ENCODE assay signal across 19 cellular contexts in genomic region chrX:110667706-110668105, GRCh38.
DNase-seq lines count a peak whose midpoint lies in the region; ATAC-seq and TF ChIP-seq lines count a peak whose summit lies in the region.
"Had no signal": no experiment of that assay in that cellular context is flagged by ENCODE, and none has a peak within 500 bp of the region (broad histone marks: within the 10 kb centered on the region; RNA-seq: fewer than 3 reads in every experiment).

No MANE protein-coding gene starts in this region.

- H3K27me3 ChIP-seq in HAP-1 (ENCODE audit: low read depth) = no peaks in the 10 kb centered on the region
- no peaks in the 10 kb centered on the region for H3K27me3 ChIP-seq in upper lobe of right lung
- H3K27me3 ChIP-seq: MG63, upper lobe of left lung had no signal

- peak; percentile 30 for ATAC-seq in upper lobe of right lung
- no peak for ATAC-seq in activated CD4-positive, alpha-beta T cell treated with anti-CD3 and anti-CD28 coated beads for 36 hours
- ATAC-seq: activated CD8-positive, alpha-beta T cell treated with anti-CD3 and anti-CD28 coated beads, Interleukin-2, amount 10 ng/mL, durations not matched to agents 7 days and 5 days; esophagus mucosa had no signal

- POLR2A ChIA-PET in activated CD4-positive, alpha-beta T cell treated with anti-CD3 and anti-CD28 coated beads for 36 hours (lab: Charles Lee) = no interaction called here

- no peaks in the 10 kb centered on the region for H3K4me1 Mint-ChIP-seq in activated CD4-positive, alpha-beta T cell treated with anti-CD3 and anti-CD28 coated beads for 36 hours
- H3K4me1 Mint-ChIP-seq: B cell had no signal

- TF ChIP-seq CTCF in upper lobe of right lung (IDR thresholded peaks at IDR 0.05) = no peak

- CTCF ChIA-PET in activated CD4-positive, alpha-beta T cell treated with anti-CD3 and anti-CD28 coated beads for 36 hours (lab: Charles Lee) = no interaction called here

- no peak overlapping the region for H3K4me3 ChIP-seq in HAP-1
- H3K4me3 ChIP-seq in upper lobe of right lung = no peak overlapping the region
- H3K4me3 ChIP-seq: MG63, upper lobe of left lung had no signal

- no peaks in the 10 kb centered on the region for H3K36me3 ChIP-seq in HAP-1 (replicated peaks)
- H3K36me3 ChIP-seq in upper lobe of right lung = no peaks in the 10 kb centered on the region
- H3K36me3 ChIP-seq: MG63, upper lobe of left lung had no signal

- no peaks in the 10 kb centered on the region for H3K36me3 Mint-ChIP-seq in activated CD4-positive, alpha-beta T cell treated with anti-CD3 and anti-CD28 coated beads for 36 hours (ENCODE audit: low read depth)

- no peaks in the 10 kb centered on the region for H3K9me3 Mint-ChIP-seq in activated CD4-positive, alpha-beta T cell treated with anti-CD3 and anti-CD28 coated beads for 36 hours (ENCODE audit: low read depth)
- H3K9me3 Mint-ChIP-seq: activated naive CD4-positive, alpha-beta T cell treated with anti-CD3 and anti-CD28 coated beads for 36 hours; activated T-cell treated with anti-CD3 and anti-CD28 coated beads, Interleukin-2, amount 50 U/mL, for 24 hours had no signal

- no peak overlapping the region for H3K27ac ChIP-seq in upper lobe of right lung
- H3K27ac ChIP-seq: upper lobe of left lung, VCaP had no signal

- H3K9me3 ChIP-seq in HAP-1 = no peaks in the 10 kb centered on the region
- no peaks in the 10 kb centered on the region for H3K9me3 ChIP-seq in upper lobe of right lung
- H3K9me3 ChIP-seq: MG63, upper lobe of left lung had no signal

- in situ Hi-C loops in HAP-1 (cut with MboI; ENCODE audit: low sequenced_read_pairs) = no loop called here

- H3K4me1 ChIP-seq in HAP-1 = peaks cover 9% of the 10 kb centered on the region
- H3K4me1 ChIP-seq in upper lobe of right lung = no peaks in the 10 kb centered on the region
- H3K4me1 ChIP-seq: upper lobe of left lung had no signal

- no peak overlapping the region for H3K27ac Mint-ChIP-seq in activated CD4-positive, alpha-beta T cell treated with anti-CD3 and anti-CD28 coated beads for 36 hours
- H3K27ac Mint-ChIP-seq: activated CD8-positive, alpha-beta T cell treated with anti-CD3 and anti-CD28 coated beads, Interleukin-2, amount 10 ng/mL, durations not matched to agents 7 days and 5 days; activated naive CD4-positive, alpha-beta T cell treated with anti-CD3 and anti-CD28 coated beads for 36 hours; activated T-cell treated with anti-CD3 and anti-CD28 coated beads, Interleukin-2, amount 50 U/mL, for 24 hours; B cell had no signal

- no peak overlapping the region for H3K4me3 Mint-ChIP-seq in activated CD4-positive, alpha-beta T cell treated with anti-CD3 and anti-CD28 coated beads for 36 hours
- H3K4me3 Mint-ChIP-seq: activated CD8-positive, alpha-beta T cell treated with anti-CD3 and anti-CD28 coated beads, Interleukin-2, amount 10 ng/mL, durations not matched to agents 7 days and 5 days; activated naive CD4-positive, alpha-beta T cell treated with anti-CD3 and anti-CD28 coated beads for 36 hours; activated T-cell treated with anti-CD3 and anti-CD28 coated beads, Interleukin-2, amount 50 U/mL, for 24 hours; B cell had no signal

- intact Hi-C loops in upper lobe of right lung (cut with DNase I) = no loop called here
- intact Hi-C loops in activated CD4-positive, alpha-beta T cell treated with anti-CD3 and anti-CD28 coated beads for 36 hours (cut with DNase I, micrococcal nuclease) = loop anchor here in 1 of 2 experiments (10.0 kb wide), 1 partner anchor 213 kb away; no protein-coding TSS in a partner anchor

- DNase-seq in HAP-1 (ENCODE audit: low spot score in 2 of 2) (peak; percentile 45 to 63), ecto neural progenitor cell (ENCODE audit: low spot score) (peak; percentile 65), kidney glomerular epithelial cell (lab: John Stamatoyannopoulos, UW) (peak; percentile 13), upper lobe of right lung (no peak), AG08395 (ENCODE audit: low spot score) (no peak), NCI-H226 (no peak)
- DNase-seq in activated CD4-positive, alpha-beta T cell treated with anti-CD3 and anti-CD28 coated beads for 36 hours = no peak
- DNase-seq: activated CD8-positive, alpha-beta T cell treated with anti-CD3 and anti-CD28 coated beads, Interleukin-2, amount 10 ng/mL, durations not matched to agents 7 days and 5 days; activated naive CD4-positive, alpha-beta T cell treated with anti-CD3 and anti-CD28 coated beads for 36 hours; activated T-cell treated with anti-CD3 and anti-CD28 coated beads, Interleukin-2, amount 50 U/mL, for 24 hours; MG63; NCI-H1436 treated with DMSO at 0.1 percent for 48 hours; NCI-H82; SIG-M5; stimulated activated CD4-positive, alpha-beta T cell treated with anti-CD3 and anti-CD28 coated beads, Interleukin-12 subunit alpha, Interleukin-12 subunit beta, amount 100 ng/mL, for 4 hours; upper lobe of left lung had no signal

- no peaks in the 10 kb centered on the region for H3K27me3 Mint-ChIP-seq in activated CD4-positive, alpha-beta T cell treated with anti-CD3 and anti-CD28 coated beads for 36 hours
- H3K27me3 Mint-ChIP-seq: B cell had no signal

Comparison
In these comparisons a context has a peak if more than half of its experiments do, and no peak if none do; other contexts are left out.
1. DNase-seq: peak in HAP-1 (2 of 2), ecto neural progenitor cell (single experiment) and kidney glomerular epithelial cell (single experiment); none in upper lobe of right lung (single experiment), activated CD4-positive, alpha-beta T cell treated with anti-CD3 and anti-CD28 coated beads for 36 hours (single experiment), AG08395 (single experiment) and NCI-H226 (single experiment).